ENCODE assay signal across 18 cellular contexts in genomic region chr7:157645539-157645938, GRCh38.
DNase-seq lines count a peak whose midpoint lies in the region; ATAC-seq, FAIRE-seq and TF ChIP-seq lines count a peak whose summit lies in the region.
"Had no signal": no experiment of that assay in that cellular context is flagged by ENCODE, and none has a peak within 500 bp of the region (broad histone marks: within the 10 kb centered on the region; RNA-seq: fewer than 3 reads in every experiment).

No MANE protein-coding gene starts in this region.

- no TSS peak for BruUV-seq in K562 (replicated peaks; lab: Mats Ljungman, UMichigan)

- no peak for TF ChIP-seq RAD21 in K562 (CRISPR knock-in tag; conservative IDR thresholded peaks at IDR 0.05 in 1 of 2, IDR thresholded peaks at IDR 0.05 in 1 of 2)

- FAIRE-seq in K562 (lab: Jason Lieb, UNC) (no peak), GM12891 (lab: Jason Lieb, UNC) (no peak)
- FAIRE-seq: G401.6 had no signal

- no peak overlapping the region for H3K4me3 ChIP-seq in BLaER1 treated with 17β-estradiol and CSF1 and Interleukin-3, amounts not matched to agents 10 nM and 100 nM
- no peak overlapping the region for H3K4me3 ChIP-seq in K562
- H3K4me3 ChIP-seq: GM23338 had no signal

- no peaks in the 10 kb centered on the region for H3K9me3 Mint-ChIP-seq in stimulated activated effector memory CD8-positive, alpha-beta T cell treated with anti-CD3 and anti-CD28 coated beads, Interleukin-12 subunit alpha, Interleukin-12 subunit beta, amount 100 ng/mL, for 72 hours

- TF ChIP-seq CTCF in K562 (IDR thresholded peaks at IDR 0.05 in 2 of 3, conservative IDR thresholded peaks at IDR 0.05 in 1 of 3; ENCODE audit: insufficient read depth in 2 of 3, low read depth in 1 of 3, low read length in 3 of 3), result no peak

- POLR2A ChIA-PET in K562 (lab: Yijun Ruan, JAX), result interaction anchor here (0.6 to 0.7 kb wide), 3 partner anchors 66 to 1673 kb away, joined by 3 read pairs; no protein-coding TSS in a partner anchor

- H3K36me3 ChIP-seq in BLaER1 treated with 17β-estradiol and CSF1 and Interleukin-3, amounts not matched to agents 10 nM and 100 nM, result no peaks in the 10 kb centered on the region
- H3K36me3 ChIP-seq in KOPT-K1 (ENCODE audit: insufficient read depth, low read length) (peaks cover 57% of the 10 kb centered on the region), K562 (ENCODE audit: control insufficient read depth, insufficient read depth, low read length) (no peaks in the 10 kb centered on the region)

- H3K27me3 ChIP-seq in BLaER1 treated with 17β-estradiol and CSF1 and Interleukin-3, amounts not matched to agents 10 nM and 100 nM, result no peaks in the 10 kb centered on the region; a peak in 1 of 22 replicates
- peaks cover 34 to 69% of the 10 kb centered on the region in 2 experiments for H3K27me3 ChIP-seq in K562 (ENCODE audit: control insufficient read depth in 2 of 2, insufficient read depth in 2 of 2, low read length in 2 of 2)

- H4K20me1 ChIP-seq in BLaER1 treated with 17β-estradiol and CSF1 and Interleukin-3, amounts not matched to agents 10 nM and 100 nM, result peaks cover 0 to 5% (median 0%) of the 10 kb centered on the region in 11 experiments; a peak in 3 of 22 replicates
- 0 out of 2 replicates have a peak, but pooled peaks cover under 1% of the 10 kb centered on the region for H4K20me1 ChIP-seq in K562 (replicated peaks; ENCODE audit: control insufficient read depth, insufficient read depth, low read length)

- no peak overlapping the region for H2AFZ ChIP-seq in K562 (ENCODE audit: low read depth, low read length)
- H2AFZ ChIP-seq: GM23338 had no signal

- H3K4me2 ChIP-seq in BLaER1 treated with 17β-estradiol and CSF1 and Interleukin-3, amounts not matched to agents 10 nM and 100 nM, result peak overlapping the region; percentile 69 to 84 (median 78); a peak in 20 of 22 replicates
- H3K4me2 ChIP-seq in K562 (ENCODE audit: insufficient read depth, low read length), result no peak overlapping the region
- H3K4me2 ChIP-seq: GM23338 had no signal

- no peak overlapping the region for H3K27ac ChIP-seq in BLaER1 treated with 17β-estradiol and CSF1 and Interleukin-3, amounts not matched to agents 10 nM and 100 nM
- H3K27ac ChIP-seq in KOPT-K1 (ENCODE audit: low read depth, low read length, poor library complexity, severe bottlenecking) (peak overlapping the region; percentile 31), K562 (ENCODE audit: extremely low read depth, low read depth, low read length) (no peak overlapping the region)

- H3K79me2 ChIP-seq in K562 (ENCODE audit: control insufficient read depth, insufficient read depth, low read length), result no peaks in the 10 kb centered on the region

- intact Hi-C loops in K562 (cut with micrococcal nuclease), result no loop called here

- no peak overlapping the region for H3K9ac ChIP-seq in BLaER1 treated with 17β-estradiol and CSF1 and Interleukin-3, amounts not matched to agents 10 nM and 100 nM
- no peak overlapping the region for H3K9ac ChIP-seq in K562 (ENCODE audit: insufficient read depth in 1 of 2, low read depth in 2 of 2, low read length in 2 of 2)

- 2% methylated on average over 12 of the region's 12 CpGs for WGBS in K562 (ENCODE audit: insufficient coverage, low coverage, missing lambda C conversion rate)

- H3K4me1 ChIP-seq in BLaER1 treated with 17β-estradiol and CSF1 and Interleukin-3, amounts not matched to agents 10 nM and 100 nM, result peaks cover 20 to 38% (median 34%) of the 10 kb centered on the region in 10 experiments
- H3K4me1 ChIP-seq in K562 (replicated peaks in 1 of 2; ENCODE audit: control insufficient read depth in 2 of 2, insufficient read depth in 2 of 2, low read length in 2 of 2), result peaks cover 0 to 3% of the 10 kb centered on the region in 2 experiments; a peak in 1 of 5 replicates

- ATAC-seq in K562 (no peak; the same call in 2 of the 3 replicates), HG02588 (IDR thresholded peaks at IDR 0.05; ENCODE audit: unreplicated experiment) (no peak)
- ATAC-seq in stimulated activated effector memory CD8-positive, alpha-beta T cell treated with anti-CD3 and anti-CD28 coated beads, Interleukin-12 subunit alpha, Interleukin-12 subunit beta, amount 100 ng/mL, for 72 hours, result peak; percentile 34
- ATAC-seq: GM23338, SK-N-SH treated with all-trans-retinoic acid at 6 μM for 48 hours had no signal

- DNase-seq in K562 (ENCODE audit: extremely low read depth in 1 of 4, low spot score in 3 of 4) (no peak), GM12891 (ENCODE audit: insufficient read length, low spot score) (no peak), SW 1271 (lab: John Stamatoyannopoulos, UW) (no peak)
- DNase-seq in stimulated activated effector memory CD8-positive, alpha-beta T cell treated with anti-CD3 and anti-CD28 coated beads, Interleukin-12 subunit alpha, Interleukin-12 subunit beta, amount 100 ng/mL, for 72 hours (ENCODE audit: low spot score in 2 of 2), result no peak
- DNase-seq: DMS79 treated with DMSO at 0.1 percent for 48 hours, HCEC 1CT, NCI-H1417 treated with DMSO at 0.1 percent for 48 hours, NCI-H187 treated with DMSO at 0.1 percent for 48 hours, NCI-H345, NCI-H524 treated with DMSO at 0.1 percent for 48 hours, RPMI8226, SIG-M5 had no signal

- in situ Hi-C loops in K562 (cut with MboI), result no loop called here

- no peak for TF ChIP-seq POLR2A in K562 (conservative IDR thresholded peaks at IDR 0.05)
- TF ChIP-seq POLR2A in GM12891 (IDR thresholded peaks at IDR 0.05; ENCODE audit: low read depth, low read length), result no peak

- no peak overlapping the region for H3K4me3 Mint-ChIP-seq in stimulated activated effector memory CD8-positive, alpha-beta T cell treated with anti-CD3 and anti-CD28 coated beads, Interleukin-12 subunit alpha, Interleukin-12 subunit beta, amount 100 ng/mL, for 72 hours
- H3K4me3 Mint-ChIP-seq: GM23338 had no signal

- peaks cover 7 to 17% (median 9%) of the 10 kb centered on the region in 11 experiments for H3K9me3 ChIP-seq in BLaER1 treated with 17β-estradiol and CSF1 and Interleukin-3, amounts not matched to agents 10 nM and 100 nM (replicated peaks in 1 of 11)
- H3K9me3 ChIP-seq in KOPT-K1 (ENCODE audit: insufficient read depth, low read length, poor library complexity, severe bottlenecking), result peaks cover 15% of the 10 kb centered on the region
- H3K9me3 ChIP-seq in K562 (replicated peaks; ENCODE audit: control insufficient read depth, insufficient read depth, low read depth, low read length), result no peaks in the 10 kb centered on the region

- no peak for TF ChIP-seq EP300 in K562 (IDR thresholded peaks at IDR 0.05; ENCODE audit: low read length)

- H3K36me3 Mint-ChIP-seq in stimulated activated effector memory CD8-positive, alpha-beta T cell treated with anti-CD3 and anti-CD28 coated beads, Interleukin-12 subunit alpha, Interleukin-12 subunit beta, amount 100 ng/mL, for 72 hours, result no peaks in the 10 kb centered on the region

- H3K4me1 Mint-ChIP-seq in stimulated activated effector memory CD8-positive, alpha-beta T cell treated with anti-CD3 and anti-CD28 coated beads, Interleukin-12 subunit alpha, Interleukin-12 subunit beta, amount 100 ng/mL, for 72 hours, result no peaks in the 10 kb centered on the region
- H3K4me1 Mint-ChIP-seq: GM23338 had no signal

- H3K9me1 ChIP-seq in K562 (ENCODE audit: control insufficient read depth, insufficient read depth, low read length), result no peaks in the 10 kb centered on the region

- CTCF ChIA-PET in K562 (lab: Yijun Ruan, JAX; ENCODE audit: low intra/inter-chr PET ratio), result no interaction called here

- no peak overlapping the region for H3K27ac Mint-ChIP-seq in stimulated activated effector memory CD8-positive, alpha-beta T cell treated with anti-CD3 and anti-CD28 coated beads, Interleukin-12 subunit alpha, Interleukin-12 subunit beta, amount 100 ng/mL, for 72 hours
- H3K27ac Mint-ChIP-seq: GM23338 had no signal

TF ChIP-seq in K562, 482 proteins besides CTCF, POLR2A, EP300 and RAD21:
- TF ChIP-seq L3MBTL2 (IDR thresholded peaks at IDR 0.05) (0 out of 2 replicates have a peak, but pooled peaks have one; percentile 15), ZNF583 (CRISPR knock-in tag; IDR thresholded peaks at IDR 0.05) (no peak)

TF ChIP-seq in GM12891, 5 proteins besides CTCF, POLR2A, EP300 and RAD21:
- TF ChIP-seq SPI1 (IDR thresholded peaks at IDR 0.05; ENCODE audit: low read depth, low read length) (no peak), POU2F2 (IDR thresholded peaks at IDR 0.05; ENCODE audit: low read depth, low read length) (no peak), PAX5 (IDR thresholded peaks at IDR 0.05; ENCODE audit: insufficient read depth, low read length, severe bottlenecking) (no peak), TAF1 (IDR thresholded peaks at IDR 0.05; ENCODE audit: low read depth, low read length) (no peak)
